1 cellular context compared by ENCODE assay signal in the genomic region with DNA sequence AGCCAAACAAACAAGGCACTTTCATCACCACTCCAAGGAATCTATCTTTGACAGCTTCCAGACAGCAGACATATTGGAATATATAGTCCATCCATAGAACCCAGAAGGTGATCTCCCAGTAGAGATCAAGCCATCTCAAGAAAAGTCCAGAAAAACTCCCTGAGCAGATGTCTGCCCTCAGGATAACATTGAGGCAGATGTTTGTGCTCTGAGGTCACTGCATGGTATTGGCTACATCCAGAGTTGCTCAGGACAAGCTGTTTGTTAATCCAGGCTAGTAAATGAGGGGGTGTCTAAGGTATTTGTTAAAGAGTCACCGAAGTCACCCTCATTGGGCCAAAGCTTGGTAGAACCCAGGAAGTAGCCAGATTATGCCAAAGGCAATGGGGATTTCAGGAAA.
TF ChIP-seq lines count a peak whose summit lies in the region.

No MANE protein-coding gene starts in this region.

TF ChIP-seq in IMR-90, 13 proteins besides CTCF, POLR2A, EP300 and RAD21:
- no peak for TF ChIP-seq RFX5 (IDR thresholded peaks at IDR 0.05; ENCODE audit: low read depth, low read length)
- no peak for TF ChIP-seq RCOR1 (IDR thresholded peaks at IDR 0.05; ENCODE audit: insufficient replicate concordance, low read length)
- TF ChIP-seq BHLHE40 (IDR thresholded peaks at IDR 0.05; ENCODE audit: low read depth, low read length): no peak
- no peak for TF ChIP-seq SMC3 (IDR thresholded peaks at IDR 0.05; ENCODE audit: low read depth, low read length)
- no peak for TF ChIP-seq MAFK (IDR thresholded peaks at IDR 0.05; ENCODE audit: low read depth, low read length)
- TF ChIP-seq, protein P1, sequence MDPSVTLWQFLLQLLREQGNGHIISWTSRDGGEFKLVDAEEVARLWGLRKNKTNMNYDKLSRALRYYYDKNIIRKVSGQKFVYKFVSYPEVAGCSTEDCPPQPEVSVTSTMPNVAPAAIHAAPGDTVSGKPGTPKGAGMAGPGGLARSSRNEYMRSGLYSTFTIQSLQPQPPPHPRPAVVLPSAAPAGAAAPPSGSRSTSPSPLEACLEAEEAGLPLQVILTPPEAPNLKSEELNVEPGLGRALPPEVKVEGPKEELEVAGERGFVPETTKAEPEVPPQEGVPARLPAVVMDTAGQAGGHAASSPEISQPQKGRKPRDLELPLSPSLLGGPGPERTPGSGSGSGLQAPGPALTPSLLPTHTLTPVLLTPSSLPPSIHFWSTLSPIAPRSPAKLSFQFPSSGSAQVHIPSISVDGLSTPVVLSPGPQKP (IDR thresholded peaks at IDR 0.05; ENCODE audit: borderline replicate concordance, low read depth, low read length): no peak
- TF ChIP-seq CHD1 (IDR thresholded peaks at IDR 0.05; ENCODE audit: low read depth, low read length): no peak
TF ChIP-seq in IMR-90: peak in this region for 0.
